ENCODE assay signal across 26 cellular contexts in the genomic region with DNA sequence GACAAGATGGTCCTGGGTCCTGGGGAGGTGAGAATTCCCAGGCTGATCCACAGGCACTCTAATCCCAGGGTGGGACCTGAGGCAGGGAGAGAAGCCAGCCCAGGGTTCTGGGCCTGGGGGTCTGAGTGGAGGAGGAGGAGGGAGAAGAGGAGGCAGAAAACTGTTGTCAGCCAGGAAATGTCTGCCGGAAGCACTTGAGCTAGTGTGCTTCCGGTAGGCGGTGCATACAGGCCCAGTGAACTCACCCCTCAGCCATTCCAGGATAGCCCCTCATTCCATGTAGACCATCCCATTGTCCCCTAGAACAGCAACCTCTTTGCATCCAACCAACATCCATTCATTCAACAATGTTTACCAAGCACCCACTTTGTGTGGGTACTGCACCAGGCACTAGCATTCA. TPM values are rescaled to one million over a fixed set of nuclear protein-coding genes. Genes with fewer than 3 reads are reported as not detected.
DNase-seq lines count a peak whose midpoint lies in the region; ATAC-seq, FAIRE-seq and TF ChIP-seq lines count a peak whose summit lies in the region.
"Had no signal": no experiment of that assay in that cellular context is flagged by ENCODE, and none has a peak within 500 bp of the region (broad histone marks: within the 10 kb centered on the region; RNA-seq: fewer than 3 reads in every experiment).

No MANE protein-coding gene starts in this region.

- POLR2A ChIA-PET in GM12878 (lab: Charles Lee), result no interaction called here

- in situ Hi-C loops in GM12878 (cut with MboI), result loop anchor here (25.0 kb wide), 1 partner anchor 149 kb away; no protein-coding TSS in a partner anchor

- no TSS peak for BruUV-seq in GM12878 (replicated peaks; lab: Mats Ljungman, UMichigan)

- no peak for TF ChIP-seq RAD21 in GM12878 (IDR thresholded peaks at IDR 0.05; ENCODE audit: insufficient read depth, low read depth, low read length)

- WGBS in GM12878 (ENCODE audit: insufficient coverage, insufficient replicate concordance, low lambda C conversion rate, missing lambda C conversion rate), result 90% methylated on average over 2 of the region's 3 CpGs

- H3K36me3 Mint-ChIP-seq in activated naive CD8-positive, alpha-beta T cell treated with anti-CD3 and anti-CD28 coated beads for 36 hours, result no peaks in the 10 kb centered on the region
- H3K36me3 Mint-ChIP-seq in activated naive CD8-positive, alpha-beta T cell treated with anti-CD3 and anti-CD28 coated beads, Interleukin-2, amount 50 U/mL, for 24 hours (ENCODE audit: low read depth), result no peaks in the 10 kb centered on the region
- H3K36me3 Mint-ChIP-seq in naive B cell, result no peaks in the 10 kb centered on the region
- H3K36me3 Mint-ChIP-seq in activated T-helper 17 cell treated with anti-CD3 and anti-CD28 coated beads, Interleukin-2, amount 50 U/mL, for 72 hours (ENCODE audit: low read depth), result no peaks in the 10 kb centered on the region
- H3K36me3 Mint-ChIP-seq: CD4-positive, alpha-beta memory T cell had no signal

- no peaks in the 10 kb centered on the region for H3K36me3 ChIP-seq in GM12878 (ENCODE audit: control insufficient read depth in 2 of 2, insufficient read depth in 2 of 2, low read length in 1 of 2)
- H3K36me3 ChIP-seq: ovary, Peyer's patch, right lobe of liver, suprapubic skin had no signal

- RAD21 ChIA-PET in GM12878 (lab: Charles Lee; ENCODE audit: unreplicated experiment), result no interaction called here

- H3K4me3 Mint-ChIP-seq in activated naive CD8-positive, alpha-beta T cell treated with anti-CD3 and anti-CD28 coated beads for 36 hours, result no peak overlapping the region
- no peak overlapping the region for H3K4me3 Mint-ChIP-seq in activated naive CD8-positive, alpha-beta T cell treated with anti-CD3 and anti-CD28 coated beads, Interleukin-2, amount 50 U/mL, for 24 hours
- peak overlapping the region in 5 of 8 donors; percentile 43 to 77 (median 66) for H3K4me3 Mint-ChIP-seq in naive B cell
- no peak overlapping the region for H3K4me3 Mint-ChIP-seq in activated T-helper 17 cell treated with anti-CD3 and anti-CD28 coated beads, Interleukin-2, amount 50 U/mL, for 72 hours

- no peak for DNase-seq in activated naive CD8-positive, alpha-beta T cell treated with anti-CD3 and anti-CD28 coated beads for 36 hours
- DNase-seq in activated naive CD8-positive, alpha-beta T cell treated with anti-CD3 and anti-CD28 coated beads, Interleukin-2, amount 50 U/mL, for 24 hours, result no peak
- DNase-seq in GM12878 (ENCODE audit: low read depth, low spot score) (no peak), naive B cell (peak; percentile 10), epidermal melanocyte (ENCODE audit: insufficient read length, low spot score) (no peak)
- DNase-seq: ACHN; activated effector memory CD4-positive, alpha-beta T cell treated with anti-CD3 and anti-CD28 coated beads, Interleukin-2, amount 50 U/mL, for 16 hours; CD4-positive, alpha-beta memory T cell; central memory CD4-positive, alpha-beta T cell; GOT3; mammary epithelial cell; NCI-H1048; NCI-H2029 treated with DMSO at 0.1 percent for 48 hours; ovary; Peyer's patch; stimulated activated CD4-positive, alpha-beta T cell treated with anti-CD3 and anti-CD28 coated beads, Interleukin-15, amount 100 ng/mL, for 24 hours had no signal

- H3K4me3 ChIP-seq in GM12878, result no peak overlapping the region
- H3K4me3 ChIP-seq: ovary, Peyer's patch, right lobe of liver, suprapubic skin had no signal

- H4K20me1 ChIP-seq in GM12878 (ENCODE audit: control insufficient read depth, insufficient read depth), result no peaks in the 10 kb centered on the region

- no peaks in the 10 kb centered on the region for H3K27me3 ChIP-seq in GM12878 (replicated peaks in 1 of 2; ENCODE audit: control insufficient read depth in 2 of 2, insufficient read depth in 2 of 2, low read length in 1 of 2)
- H3K27me3 ChIP-seq: ovary, Peyer's patch, right lobe of liver, suprapubic skin had no signal

- SMC1A ChIA-PET in GM12878 (lab: Charles Lee; ENCODE audit: uncharacterized antibody, unreplicated experiment), result interaction anchor here (1.8 kb wide), 1 partner anchor 9 kb away, joined by 5 read pairs; no protein-coding TSS in a partner anchor

- intact Hi-C loops in GM12878 (cut with micrococcal nuclease; ENCODE audit: unreplicated experiment), result loop anchor here (10.0 kb wide), 1 partner anchor 91 kb away; the partner anchor contains the start of gene SMAD6

- CTCF ChIA-PET in GM12878 (lab: Yijun Ruan, JAX), result interaction anchor here (1.1 to 4.0 kb wide), 2 partner anchors 7 to 238 kb away, joined by 4 to 16 read pairs; no protein-coding TSS in a partner anchor

- H3K9me3 ChIP-seq in GM12878 (replicated peaks; ENCODE audit: control insufficient read depth, insufficient read depth, low read length), result no peaks in the 10 kb centered on the region
- H3K9me3 ChIP-seq: ovary, Peyer's patch, right lobe of liver, suprapubic skin had no signal

- peaks cover 3% of the 10 kb centered on the region for H3K4me1 Mint-ChIP-seq in activated naive CD8-positive, alpha-beta T cell treated with anti-CD3 and anti-CD28 coated beads for 36 hours
- peaks cover 10% of the 10 kb centered on the region for H3K4me1 Mint-ChIP-seq in activated naive CD8-positive, alpha-beta T cell treated with anti-CD3 and anti-CD28 coated beads, Interleukin-2, amount 50 U/mL, for 24 hours
- peaks cover 45 to 50% (median 49%) of the 10 kb centered on the region in 3 donors for H3K4me1 Mint-ChIP-seq in naive B cell
- no peaks in the 10 kb centered on the region for H3K4me1 Mint-ChIP-seq in activated T-helper 17 cell treated with anti-CD3 and anti-CD28 coated beads, Interleukin-2, amount 50 U/mL, for 72 hours

- H3K9me3 Mint-ChIP-seq in activated naive CD8-positive, alpha-beta T cell treated with anti-CD3 and anti-CD28 coated beads for 36 hours, result peaks cover 1% of the 10 kb centered on the region
- H3K9me3 Mint-ChIP-seq in activated naive CD8-positive, alpha-beta T cell treated with anti-CD3 and anti-CD28 coated beads, Interleukin-2, amount 50 U/mL, for 24 hours, result no peaks in the 10 kb centered on the region
- peaks cover 0 to 2% (median 0%) of the 10 kb centered on the region in 7 donors for H3K9me3 Mint-ChIP-seq in naive B cell
- H3K9me3 Mint-ChIP-seq in activated T-helper 17 cell treated with anti-CD3 and anti-CD28 coated beads, Interleukin-2, amount 50 U/mL, for 72 hours, result no peaks in the 10 kb centered on the region

- H2AFZ ChIP-seq in GM12878 (ENCODE audit: control insufficient read depth, low read depth, low read length), result peak overlapping the region; percentile 57

- H3K79me2 ChIP-seq in GM12878 (ENCODE audit: control insufficient read depth, insufficient read depth, low read length), result no peaks in the 10 kb centered on the region

- no peak overlapping the region for H3K4me2 ChIP-seq in GM12878 (ENCODE audit: control insufficient read depth, insufficient read depth)

- TF ChIP-seq POLR2A in GM12878 (IDR thresholded peaks at IDR 0.05; ENCODE audit: low read depth, low read length), result no peak

- no peak overlapping the region for H3K27ac ChIP-seq in GM12878 (ENCODE audit: control insufficient read depth, insufficient read depth)
- H3K27ac ChIP-seq: ovary, Peyer's patch, right lobe of liver, suprapubic skin had no signal

- H3K9ac ChIP-seq in GM12878 (ENCODE audit: control insufficient read depth, insufficient read depth, low read length), result no peak overlapping the region

- no peak for TF ChIP-seq EP300 in GM12878 (IDR thresholded peaks at IDR 0.05; ENCODE audit: borderline replicate concordance in 1 of 2, control insufficient read depth in 1 of 2, low read depth in 2 of 2, low read length in 2 of 2)

- no peak for ATAC-seq in activated naive CD8-positive, alpha-beta T cell treated with anti-CD3 and anti-CD28 coated beads, Interleukin-2, amount 50 U/mL, for 24 hours
- ATAC-seq in GM12878 (no peak), naive B cell (ENCODE audit: low read depth in 2 of 2) (peak; percentile 72 to 73), HG02852 (IDR thresholded peaks at IDR 0.05; ENCODE audit: unreplicated experiment) (no peak)
- ATAC-seq in activated CD4-positive, CD25-positive, alpha-beta regulatory T cell treated with anti-CD3 and anti-CD28 coated beads, Interleukin-2, amount 50 U/mL, for 24 hours, result no peak
- no peak for ATAC-seq in activated T-helper 17 cell treated with anti-CD3 and anti-CD28 coated beads, Interleukin-2, amount 50 U/mL, for 72 hours (replicated peaks)
- ATAC-seq: esophagus mucosa, right lobe of liver had no signal

- FAIRE-seq in GM12878 (lab: Jason Lieb, UNC), result no peak
- FAIRE-seq: frontal cortex, keratinocyte had no signal

- H3K27ac Mint-ChIP-seq in activated naive CD8-positive, alpha-beta T cell treated with anti-CD3 and anti-CD28 coated beads for 36 hours, result peak overlapping the region; percentile 56
- no peak overlapping the region for H3K27ac Mint-ChIP-seq in activated naive CD8-positive, alpha-beta T cell treated with anti-CD3 and anti-CD28 coated beads, Interleukin-2, amount 50 U/mL, for 24 hours
- peak overlapping the region in 4 of 6 donors; percentile 26 to 89 (median 38) for H3K27ac Mint-ChIP-seq in naive B cell
- H3K27ac Mint-ChIP-seq in activated T-helper 17 cell treated with anti-CD3 and anti-CD28 coated beads, Interleukin-2, amount 50 U/mL, for 72 hours, result no peak overlapping the region

- no peak for TF ChIP-seq CTCF in GM12878 (IDR thresholded peaks at IDR 0.05 in 2 of 3, conservative IDR thresholded peaks at IDR 0.05 in 1 of 3; ENCODE audit: control insufficient read depth in 2 of 3, extremely low read depth in 1 of 3, insufficient read depth in 1 of 3, low read depth in 3 of 3, low read length in 3 of 3)

- peaks cover 3% of the 10 kb centered on the region; the same call in 1 of the 2 replicates for H3K4me1 ChIP-seq in GM12878 (ENCODE audit: control insufficient read depth, insufficient read depth, low read length)

- no peaks in the 10 kb centered on the region for H3K27me3 Mint-ChIP-seq in activated naive CD8-positive, alpha-beta T cell treated with anti-CD3 and anti-CD28 coated beads for 36 hours
- no peaks in the 10 kb centered on the region for H3K27me3 Mint-ChIP-seq in activated naive CD8-positive, alpha-beta T cell treated with anti-CD3 and anti-CD28 coated beads, Interleukin-2, amount 50 U/mL, for 24 hours
- no peaks in the 10 kb centered on the region for H3K27me3 Mint-ChIP-seq in naive B cell
- no peaks in the 10 kb centered on the region for H3K27me3 Mint-ChIP-seq in activated T-helper 17 cell treated with anti-CD3 and anti-CD28 coated beads, Interleukin-2, amount 50 U/mL, for 72 hours
- H3K27me3 Mint-ChIP-seq: CD4-positive, alpha-beta memory T cell had no signal

RNA-seq across cellular contexts. Expression of gene LCTL, which starts 47.9 kb away (rescaled TPM):
- not detected for total RNA-seq in activated naive CD8-positive, alpha-beta T cell treated with anti-CD3 and anti-CD28 coated beads for 36 hours
- total RNA-seq in GM12878 (2013; cell fraction: nucleolus; rRNA removed), result not detected in 2 replicates
- total RNA-seq in GM12878 (2014; rRNA removed), result not detected in 2 replicates
- not detected in 2 replicates for total RNA-seq in GM12878 (2014; rRNA removed; fragmentation: Illumina TruSeq; extraction: Trizol)
- total RNA-seq in GM12878 (2021), result not detected in 2 replicates
- not detected for polyA plus RNA-seq in GM12878 (2011; ENCODE audit: low read depth)
- 0.07 and 0.13 TPM in 2 replicates for polyA plus RNA-seq in GM12878 (2011; rRNA removed)
- polyA plus RNA-seq in GM12878 (2011; cell fraction: cytosol; rRNA removed), result 0.07 TPM in 1 of 2 replicates, not detected in the other
- polyA plus RNA-seq in GM12878 (2011; cell fraction: nucleus; rRNA removed), result 0.07 and 0.16 TPM in 2 replicates
- polyA plus RNA-seq in GM12878 (2012), result 0.09 and 0.11 TPM in 2 replicates
- not detected in 2 replicates for polyA plus RNA-seq in GM12878 (2014; fragmentation: Illumina TruSeq; extraction: Trizol)
- polyA plus RNA-seq in GM12878 (2014; fragmentation: Nextera tagmentation; extraction: Ambion mirVana), result under 1 TPM; 0.26 to 0.40 TPM
- 0.20 TPM in 1 of 2 replicates, not detected in the other for polyA plus RNA-seq in GM12878 (2014; rRNA removed)
- under 1 TPM; 0.59 to 0.76 TPM for polyA plus RNA-seq in GM12878 (2016; fragmentation: Nextera tagmentation; extraction: Ambion mirVana)
- not detected in 2 replicates for polyA minus RNA-seq in GM12878 (2011; rRNA and poly(A)+ RNA removed)
- not detected in 2 replicates for polyA minus RNA-seq in GM12878 (2011; cell fraction: cytosol; rRNA and poly(A)+ RNA removed)
- polyA minus RNA-seq in GM12878 (2011; cell fraction: nucleus; rRNA and poly(A)+ RNA removed), result not detected in 2 replicates
- under 1 TPM in 3 of 6 donors, not detected in 3; 0.09 to 0.31 (median 0.17) TPM for polyA plus RNA-seq in naive B cell (ENCODE audit: low read depth in 6 of 6)
- not detected for total RNA-seq in activated T-helper 17 cell treated with anti-CD3 and anti-CD28 coated beads, Interleukin-2, amount 50 U/mL, for 72 hours
- total RNA-seq: aorta; CD4-positive, alpha-beta memory T cell; esophagus mucosa; HT-29; ovary; Peyer's patch; right lobe of liver had no signal
- polyA plus RNA-seq: aorta; CD4-positive, alpha-beta memory T cell had no signal

Comparison
In these comparisons a context has a peak if more than half of its experiments do, and no peak if none do; other contexts are left out.
1. H3K27ac Mint-ChIP-seq: peak in activated naive CD8-positive, alpha-beta T cell treated with anti-CD3 and anti-CD28 coated beads for 36 hours (single experiment) and naive B cell (4 of 6); none in activated naive CD8-positive, alpha-beta T cell treated with anti-CD3 and anti-CD28 coated beads, Interleukin-2, amount 50 U/mL, for 24 hours (single experiment) and activated T-helper 17 cell treated with anti-CD3 and anti-CD28 coated beads, Interleukin-2, amount 50 U/mL, for 72 hours (single experiment).
2. H3K4me3 Mint-ChIP-seq: peak in naive B cell (5 of 8); none in activated naive CD8-positive, alpha-beta T cell treated with anti-CD3 and anti-CD28 coated beads for 36 hours (single experiment), activated naive CD8-positive, alpha-beta T cell treated with anti-CD3 and anti-CD28 coated beads, Interleukin-2, amount 50 U/mL, for 24 hours (single experiment) and activated T-helper 17 cell treated with anti-CD3 and anti-CD28 coated beads, Interleukin-2, amount 50 U/mL, for 72 hours (single experiment).
3. ATAC-seq: peak in naive B cell (2 of 2); none in activated naive CD8-positive, alpha-beta T cell treated with anti-CD3 and anti-CD28 coated beads, Interleukin-2, amount 50 U/mL, for 24 hours (single experiment), GM12878 (single experiment), activated CD4-positive, CD25-positive, alpha-beta regulatory T cell treated with anti-CD3 and anti-CD28 coated beads, Interleukin-2, amount 50 U/mL, for 24 hours (0 of 2), HG02852 (single experiment) and activated T-helper 17 cell treated with anti-CD3 and anti-CD28 coated beads, Interleukin-2, amount 50 U/mL, for 72 hours (single experiment).